19 cellular contexts compared by ENCODE assay signal in genomic region chr10:18005445-18005780, GRCh38. TPM values are rescaled to one million over a fixed set of nuclear protein-coding genes. Genes with fewer than 3 reads are reported as not detected.
A peak's percentile ranks its signal among the peaks of the same experiment; 100 is the strongest.
DNase-seq lines count a peak whose midpoint lies in the region; ATAC-seq, FAIRE-seq and TF ChIP-seq lines count a peak whose summit lies in the region.
"Had no signal": no experiment of that assay in that cellular context is flagged by ENCODE, and none has a peak within 500 bp of the region (broad histone marks: within the 10 kb centered on the region; RNA-seq: fewer than 3 reads in every experiment).

No MANE protein-coding gene starts in this region.

- FAIRE-seq in endothelial cell of umbilical vein (lab: Jason Lieb, UNC) = no peak

- H3K9me1 ChIP-seq in endothelial cell of umbilical vein (replicated peaks; ENCODE audit: control insufficient read depth, extremely low read depth, insufficient read depth, low read length) = no peaks in the 10 kb centered on the region

- H3K27ac ChIP-seq in HEK293 (ENCODE audit: extremely low read depth, low read depth, low read length) (0 out of 2 replicates have a peak overlapping the region, but pooled peaks have one; percentile 51), endothelial cell of umbilical vein (ENCODE audit: insufficient read depth, low read depth, low read length) (no peak overlapping the region), osteoblast (ENCODE audit: low read depth, low read length) (no peak overlapping the region)
- H3K27ac ChIP-seq: C4-2B, upper lobe of left lung had no signal

- peaks cover 5% of the 10 kb centered on the region; the same call in 1 of the 2 replicates for H3K4me1 ChIP-seq in HEK293 (ENCODE audit: control insufficient read depth, insufficient read depth, low read length)
- peaks cover 3% of the 10 kb centered on the region for H3K4me1 ChIP-seq in endothelial cell of umbilical vein (ENCODE audit: control insufficient read depth, extremely low read depth, insufficient read depth, low read length)
- peaks cover 16% of the 10 kb centered on the region for H3K4me1 ChIP-seq in osteoblast (ENCODE audit: insufficient read depth, low read length)
- H3K4me1 ChIP-seq: upper lobe of left lung had no signal

- DNase-seq in endothelial cell of umbilical vein (ENCODE audit: low read depth, low spot score) (no peak), osteoblast (ENCODE audit: insufficient read length, low spot score, missing footprints) (no peak), islet precursor cell (no peak), NCI-H2227 treated with DMSO at 0.1 percent for 48 hours (lab: John Stamatoyannopoulos, UW) (no peak), germinal center (ENCODE audit: low spot score) (no peak)
- DNase-seq in activated CD4-positive, alpha-beta T cell treated with anti-CD3 and anti-CD28 coated beads, Interleukin-2, amount 50 U/mL, for 4 hours = no peak
- DNase-seq: activated CD8-positive, alpha-beta T cell treated with anti-CD3 and anti-CD28 coated beads for 36 hours; activated naive CD8-positive, alpha-beta T cell treated with anti-CD3 and anti-CD28 coated beads for 36 hours; activated T-cell treated with anti-CD3 and anti-CD28 coated beads, Interleukin-2, amount 50 U/mL, for 48 hours; DMS153; NCI-H1092 treated with DMSO at 0.1 percent for 48 hours; NCI-H774; posterior cingulate gyrus; RPMI8226; upper lobe of left lung had no signal

- TF ChIP-seq POLR2A in endothelial cell of umbilical vein (IDR thresholded peaks at IDR 0.05; ENCODE audit: low read depth, low read length) = no peak

- H3K9ac ChIP-seq in endothelial cell of umbilical vein (replicated peaks; ENCODE audit: extremely low read depth, insufficient read depth, low read length) = no peak overlapping the region

- H3K9me3 ChIP-seq in HEK293 (ENCODE audit: control insufficient read depth, insufficient read depth, low read depth, low read length) (no peaks in the 10 kb centered on the region), endothelial cell of umbilical vein (replicated peaks; ENCODE audit: control insufficient read depth, insufficient read depth, low read length) (no peaks in the 10 kb centered on the region), osteoblast (ENCODE audit: low read depth, low read length) (no peaks in the 10 kb centered on the region)
- H3K9me3 ChIP-seq: upper lobe of left lung had no signal

- no TSS peak for BruUV-seq in endothelial cell of umbilical vein (replicated peaks; lab: Mats Ljungman, UMichigan)

- peak overlapping the region; percentile 35 for H3K4me2 ChIP-seq in endothelial cell of umbilical vein (ENCODE audit: insufficient read depth, low read length)
- peak overlapping the region; percentile 78 for H3K4me2 ChIP-seq in osteoblast (ENCODE audit: insufficient read depth, low read length)

- H2AFZ ChIP-seq in endothelial cell of umbilical vein (ENCODE audit: low read depth, low read length) = no peak overlapping the region
- H2AFZ ChIP-seq in osteoblast (ENCODE audit: low read length) = peak overlapping the region; percentile 70

- POLR2A ChIA-PET in HEK293 (lab: Yijun Ruan, JAX) = interaction anchor here (1.1 kb wide), 1 partner anchor 43 kb away, joined by 3 read pairs; no protein-coding TSS in a partner anchor
- POLR2A ChIA-PET in endothelial cell of umbilical vein (lab: Charles Lee) = no interaction called here

- no peaks in the 10 kb centered on the region for H3K36me3 ChIP-seq in HEK293 (ENCODE audit: control insufficient read depth in 2 of 2, insufficient read depth in 1 of 2, low read length in 2 of 2)
- no peaks in the 10 kb centered on the region for H3K36me3 ChIP-seq in endothelial cell of umbilical vein (ENCODE audit: control insufficient read depth in 2 of 2, extremely low read depth in 1 of 2, insufficient read depth in 2 of 2, low read length in 2 of 2)
- no peaks in the 10 kb centered on the region for H3K36me3 ChIP-seq in osteoblast (ENCODE audit: insufficient read depth, low read length)
- H3K36me3 ChIP-seq: upper lobe of left lung had no signal

- H3K4me3 ChIP-seq in HEK293 (ENCODE audit: low read depth, low read length) = no peak overlapping the region
- no peak overlapping the region for H3K4me3 ChIP-seq in endothelial cell of umbilical vein (replicated peaks in 1 of 3; ENCODE audit: insufficient read depth in 1 of 3, low read depth in 1 of 3, low read length in 3 of 3)
- H3K4me3 ChIP-seq in osteoblast (ENCODE audit: insufficient read depth, low read length) = peak overlapping the region; percentile 45
- H3K4me3 ChIP-seq: upper lobe of left lung had no signal

- H4K20me1 ChIP-seq in endothelial cell of umbilical vein (replicated peaks; ENCODE audit: control insufficient read depth, extremely low read depth, insufficient read depth, low read length) = no peaks in the 10 kb centered on the region
- H4K20me1 ChIP-seq in osteoblast (ENCODE audit: insufficient read depth, low read length) = no peaks in the 10 kb centered on the region

- dilution Hi-C loops in endothelial cell of umbilical vein (cut with MboI; ENCODE audit: extremely low pct_ligation_motif_present, low sequenced_read_pairs) = no loop called here

- H3K27me3 ChIP-seq in endothelial cell of umbilical vein (ENCODE audit: control insufficient read depth in 2 of 2, insufficient read depth in 2 of 2, low read length in 2 of 2) = no peaks in the 10 kb centered on the region
- H3K27me3 ChIP-seq in osteoblast (ENCODE audit: insufficient read depth, low read length) = no peaks in the 10 kb centered on the region
- H3K27me3 ChIP-seq: upper lobe of left lung had no signal

- TF ChIP-seq CTCF in HEK293 (tag by site-specific recombination; IDR thresholded peaks at IDR 0.05) = no peak
- no peak for TF ChIP-seq CTCF in endothelial cell of umbilical vein (IDR thresholded peaks at IDR 0.05; ENCODE audit: extremely low read depth in 1 of 2, insufficient read depth in 1 of 2, low read depth in 1 of 2, low read length in 2 of 2)
- no peak for TF ChIP-seq CTCF in osteoblast (IDR thresholded peaks at IDR 0.05; ENCODE audit: extremely low read depth, low read depth, low read length)

- CTCF ChIA-PET in HEK293 (lab: Yijun Ruan, JAX) = interaction anchor here (0.7 kb wide), 1 partner anchor 103 kb away, joined by 5 read pairs; no protein-coding TSS in a partner anchor
- CTCF ChIA-PET in endothelial cell of umbilical vein (lab: Charles Lee) = interaction anchor here (0.6 kb wide), 1 partner anchor 166 kb away, joined by 3 read pairs; no protein-coding TSS in a partner anchor

- intact Hi-C loops in endothelial cell of umbilical vein (cut with micrococcal nuclease) = no loop called here

- H3K79me2 ChIP-seq in endothelial cell of umbilical vein (ENCODE audit: control insufficient read depth, insufficient read depth, low read length) (no peaks in the 10 kb centered on the region), osteoblast (ENCODE audit: insufficient read depth, low read length) (no peaks in the 10 kb centered on the region)

- ATAC-seq in SK-N-SH treated with all-trans-retinoic acid at 6 μM for 48 hours = no peak; the same call in 2 of the 3 replicates
- ATAC-seq: activated CD8-positive, alpha-beta T cell treated with anti-CD3 and anti-CD28 coated beads for 36 hours had no signal

TF ChIP-seq in HEK293, 187 proteins besides CTCF, POLR2A, EP300 and RAD21:
- TF ChIP-seq PRDM1 (tag by site-specific recombination; IDR thresholded peaks at IDR 0.05) = peak; percentile 35; the same call in 1 of the 2 replicates
- no peak for TF ChIP-seq ZBTB20 (tag by site-specific recombination; IDR thresholded peaks at IDR 0.05)

TF ChIP-seq in SK-N-SH treated with all-trans-retinoic acid at 6 μM for 48 hours, 23 proteins besides CTCF, POLR2A, EP300 and RAD21 (continues in another document):
- TF ChIP-seq ISL1 (CRISPR knock-in tag; IDR thresholded peaks at IDR 0.05) (peak; percentile 36), TCF4 (CRISPR knock-in tag; IDR thresholded peaks at IDR 0.05; ENCODE audit: borderline replicate concordance) (no peak)

TF ChIP-seq in endothelial cell of umbilical vein, 7 proteins besides CTCF, POLR2A, EP300 and RAD21:
- TF ChIP-seq MAX (IDR thresholded peaks at IDR 0.05; ENCODE audit: insufficient read depth, insufficient read length) (no peak), GATA2 (IDR thresholded peaks at IDR 0.05; ENCODE audit: insufficient read depth, insufficient read length, low read depth, low read length) (no peak), MYC (IDR thresholded peaks at IDR 0.05; ENCODE audit: low read depth, low read length) (no peak), JUN (IDR thresholded peaks at IDR 0.05; ENCODE audit: borderline replicate concordance, insufficient read depth, insufficient read length, low read depth) (no peak), EZH2 (IDR thresholded peaks at IDR 0.05; ENCODE audit: borderline replicate concordance, low read depth, low read length, severe bottlenecking) (no peak)

RNA-seq across cellular contexts. Expression of gene SLC39A12, which starts 53.7 kb away (rescaled TPM):
- total RNA-seq in endothelial cell of umbilical vein (not detected in 2 replicates), osteoblast (not detected in 2 replicates)
- not detected in 2 replicates for polyA plus RNA-seq in endothelial cell of umbilical vein
- polyA plus RNA-seq in endothelial cell of umbilical vein (2011; cell fraction: cytosol; rRNA removed) = not detected in 2 replicates
- not detected in 2 replicates for polyA plus RNA-seq in endothelial cell of umbilical vein (2011; cell fraction: nucleus; rRNA removed)
- polyA plus RNA-seq in endothelial cell of umbilical vein (2012) = not detected in 2 replicates
- polyA minus RNA-seq in endothelial cell of umbilical vein = not detected in 2 replicates
- polyA minus RNA-seq in endothelial cell of umbilical vein (2011; cell fraction: cytosol; rRNA and poly(A)+ RNA removed) = not detected
- not detected in 2 replicates for polyA minus RNA-seq in endothelial cell of umbilical vein (2011; cell fraction: nucleus; rRNA and poly(A)+ RNA removed)
- total RNA-seq: activated CD8-positive, alpha-beta T cell treated with anti-CD3 and anti-CD28 coated beads for 36 hours; activated naive CD8-positive, alpha-beta T cell treated with anti-CD3 and anti-CD28 coated beads for 36 hours; kidney epithelial cell had no signal
